ENCODE assay signal across 8 cellular contexts in genomic region chr16:50152807-50153647, GRCh38. TPM values are rescaled to one million over a fixed set of nuclear protein-coding genes. Genes with fewer than 3 reads are reported as not detected.
DNase-seq lines count a peak whose midpoint lies in the region; ATAC-seq and TF ChIP-seq lines count a peak whose summit lies in the region.

TENT4B (plus strand) TSS chr16:50153306; CDS start chr16:50153622, 316 bp downstream.

- H3K9me3 ChIP-seq in AG04450 (ENCODE audit: control insufficient read depth, insufficient read depth, low read length): no peaks in the 10 kb centered on the region

- H3K27me3 ChIP-seq in AG04450 (ENCODE audit: control insufficient read depth, insufficient read depth, low read length): no peaks in the 10 kb centered on the region

- ATAC-seq in GM18867 (IDR thresholded peaks at IDR 0.05; ENCODE audit: unreplicated experiment) (peak; percentile 81), HG03095 (IDR thresholded peaks at IDR 0.05; ENCODE audit: unreplicated experiment) (peak; percentile 74), left colon (peak; percentile 87)

- DNase-seq in AG04450 (ENCODE audit: low read depth, low spot score) (peak; percentile 49), NCI-H345 (lab: John Stamatoyannopoulos, UW) (peak; percentile 62), left colon (peak; percentile 86 to 90)
- peak; percentile 90 for DNase-seq in activated CD4-positive, alpha-beta T cell treated with anti-CD3 and anti-CD28 coated beads for 48 hours
- peak; percentile 79 to 85 for DNase-seq in stimulated activated CD4-positive, alpha-beta T cell treated with anti-CD3 and anti-CD28 coated beads, Interleukin-1b, Interleukin-23, amount 100 ng/mL, for 4 hours (ENCODE audit: low read depth in 2 of 2)

- peak within 1 kb of the TSS; percentile 89 for H3K27ac ChIP-seq in AG04450 (ENCODE audit: low read depth, low read length)
- H3K27ac ChIP-seq in cingulate gyrus (ENCODE audit: low read depth, low read length): peak within 1 kb of the TSS; percentile 98

- TF ChIP-seq CTCF in AG04450 (IDR thresholded peaks at IDR 0.05; ENCODE audit: low read depth, low read length): no peak

- CTCF ChIA-PET in AG04450 (lab: Charles Lee): interaction anchor here (1.3 to 2.1 kb wide), 2 partner anchors 58 to 128 kb away, joined by 11 to 13 read pairs; partner anchors contain the start of gene CNEP1R1

- peak within 1 kb of the TSS; percentile 80 for H3K4me3 ChIP-seq in AG04450 (ENCODE audit: low read depth, low read length)

- POLR2A ChIA-PET in AG04450 (lab: Yijun Ruan, JAX): no interaction called here

- intact Hi-C loops in left colon (cut with DNase I, micrococcal nuclease): no loop called here

RNA-seq across cellular contexts. Expression of gene TENT4B, which starts in this region (rescaled TPM):
- 6.0 and 8.9 TPM in 2 replicates for polyA plus RNA-seq in AG04450 (2011; rRNA removed)
- 9.3 and 12.4 TPM in 2 replicates for polyA minus RNA-seq in AG04450 (2011; rRNA and poly(A)+ RNA removed)
- total RNA-seq in left colon: 10 to 100 TPM; 10.6 to 13.3 TPM

Comparison
In these comparisons a context has a peak if more than half of its experiments do, and no peak if none do; other contexts are left out.
1. Peak in every context shown above with its lines: DNase-seq, ATAC-seq, H3K4me3 ChIP-seq and H3K27ac ChIP-seq.